ENCODE assay signal across 16 cellular contexts in the genomic region with DNA sequence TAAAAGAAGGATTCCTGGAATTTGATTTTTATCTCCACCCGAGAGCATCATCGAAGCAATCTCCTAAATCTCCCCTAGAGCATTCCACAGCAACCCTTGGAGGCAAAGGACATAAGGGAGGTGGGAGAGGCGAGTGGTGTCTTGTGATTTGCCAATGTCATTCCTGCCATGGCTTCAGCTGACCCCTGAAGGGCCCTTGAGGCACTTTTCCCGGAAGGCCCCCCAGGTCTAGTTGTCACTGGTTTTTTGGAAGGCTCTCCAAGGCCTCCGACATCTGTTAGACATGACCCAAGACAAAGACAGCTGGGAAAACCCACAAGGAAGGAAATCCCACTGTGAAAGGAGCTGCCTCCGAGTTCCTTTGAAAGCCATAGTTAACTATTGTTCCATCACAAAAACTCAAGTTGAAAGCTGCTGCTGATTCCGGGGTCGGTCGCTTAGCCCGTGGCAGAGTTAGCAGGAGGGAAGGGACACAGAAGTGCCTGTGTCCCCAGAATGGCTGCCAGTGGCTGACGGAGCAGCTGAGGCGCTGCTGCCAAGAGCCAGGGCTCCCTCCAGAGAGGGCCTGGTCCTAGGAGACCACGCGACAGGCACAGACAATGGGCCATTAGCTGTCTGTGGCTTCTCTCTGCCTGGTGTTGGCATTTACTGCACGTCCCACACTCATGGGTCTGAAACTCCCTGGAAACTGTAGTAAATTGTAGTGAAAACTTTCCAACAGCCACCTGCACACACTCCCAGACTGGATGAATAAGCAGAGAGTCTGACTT. TPM values are rescaled to one million over a fixed set of nuclear protein-coding genes. Genes with fewer than 3 reads are reported as not detected.
A peak's percentile ranks its signal among the peaks of the same experiment; 100 is the strongest.
DNase-seq lines count a peak whose midpoint lies in the region; ATAC-seq, FAIRE-seq and TF ChIP-seq lines count a peak whose summit lies in the region.
"Had no signal": no experiment of that assay in that cellular context is flagged by ENCODE, and none has a peak within 500 bp of the region (broad histone marks: within the 10 kb centered on the region; RNA-seq: fewer than 3 reads in every experiment).

No MANE protein-coding gene starts in this region.

- no peak for FAIRE-seq in small intestine (lab: Jason Lieb, UNC)

- BruUV-seq in A673 (replicated peaks; lab: Mats Ljungman, UMichigan): no TSS peak

- POLR2A ChIA-PET in A673 (lab: Charles Lee; ENCODE audit: low non-redundant PET): no interaction called here

- H3K4me1 ChIP-seq in A673 (ENCODE audit: insufficient read depth, low read length, poor library complexity, severe bottlenecking) (no peaks in the 10 kb centered on the region), small intestine (ENCODE audit: control insufficient read depth in 2 of 2, insufficient read depth in 1 of 2, low read depth in 1 of 2, low read length in 1 of 2) (no peaks in the 10 kb centered on the region)
- H3K4me1 ChIP-seq: upper lobe of right lung had no signal

- 77 to 89% (median 88%) methylated on average over 15 of the region's 15 CpGs for WGBS in small intestine, 3 donors

- no peaks in the 10 kb centered on the region for H3K9me3 ChIP-seq in A673 (ENCODE audit: low read depth, low read length, poor library complexity, severe bottlenecking)
- H3K9me3 ChIP-seq in small intestine (ENCODE audit: control insufficient read depth, low read depth): no peaks in the 10 kb centered on the region
- H3K9me3 ChIP-seq: upper lobe of right lung had no signal

- intact Hi-C loops in A673 (cut with micrococcal nuclease; ENCODE audit: unreplicated experiment): no loop called here

- ATAC-seq in stimulated activated naive CD8-positive, alpha-beta T cell treated with anti-CD3 and anti-CD28 coated beads, Interleukin-15, Interleukin-2, amounts not matched to agents 100 U/mL and 50 U/mL, for 24 hours: no peak
- ATAC-seq: effector memory CD8-positive, alpha-beta T cell; left lobe of liver; upper lobe of right lung had no signal

- TF ChIP-seq CTCF in A673 (conservative IDR thresholded peaks at IDR 0.05; ENCODE audit: low read depth, low read length): no peak

- H3K27ac ChIP-seq in A673 (ENCODE audit: low read depth, low read length, poor library complexity, severe bottlenecking) (no peak overlapping the region), small intestine (ENCODE audit: low read depth in 1 of 2, low read length in 1 of 2) (no peak overlapping the region)
- H3K27ac ChIP-seq: upper lobe of right lung had no signal

- CTCF ChIA-PET in A673 (lab: Charles Lee): no interaction called here

- H3K27me3 ChIP-seq in A673 (replicated peaks; ENCODE audit: insufficient read depth, low read depth, low read length, poor library complexity) (no peaks in the 10 kb centered on the region), small intestine (ENCODE audit: control insufficient read depth in 2 of 2, insufficient read depth in 2 of 2, low read length in 2 of 2) (no peaks in the 10 kb centered on the region)
- H3K27me3 ChIP-seq: upper lobe of right lung had no signal

- peak; percentile 48 for DNase-seq in A673 (ENCODE audit: low spot score)
- peak; percentile 54 for DNase-seq in NCI-H69 (lab: John Stamatoyannopoulos, UW)
- DNase-seq in globus pallidus (ENCODE audit: low spot score): peak; percentile 97
- peak; percentile 86 for DNase-seq in myocyte (ENCODE audit: low read depth)
- no peak for DNase-seq in GF-D8 (lab: John Stamatoyannopoulos, UW)
- DNase-seq in stimulated activated naive CD8-positive, alpha-beta T cell treated with anti-CD3 and anti-CD28 coated beads, Interleukin-15, Interleukin-2, amounts not matched to agents 100 U/mL and 50 U/mL, for 24 hours: no peak
- no peak for DNase-seq in KG1 (lab: John Stamatoyannopoulos, UW)
- DNase-seq in small intestine: no peak
- DNase-seq: activated CD4-positive, alpha-beta memory T cell treated with anti-CD3 and anti-CD28 coated beads for 36 hours; Calu3; effector memory CD8-positive, alpha-beta T cell; foreskin melanocyte; NCI-H446 treated with DMSO at 0.1 percent for 48 hours; stimulated activated CD4-positive, alpha-beta T cell treated with anti-CD3 and anti-CD28 coated beads, Interleukin-1b, Interleukin-23, amount 100 ng/mL, for 48 hours; upper lobe of right lung had no signal

- no peaks in the 10 kb centered on the region for H3K36me3 ChIP-seq in A673 (ENCODE audit: insufficient read depth, low read length, poor library complexity, severe bottlenecking)
- no peaks in the 10 kb centered on the region for H3K36me3 ChIP-seq in small intestine (ENCODE audit: control insufficient read depth in 2 of 2, insufficient read depth in 2 of 2, low read length in 2 of 2)
- H3K36me3 ChIP-seq: upper lobe of right lung had no signal

- H3K4me3 ChIP-seq in A673 (ENCODE audit: low read depth, low read length, poor library complexity, severe bottlenecking): no peak overlapping the region
- no peak overlapping the region for H3K4me3 ChIP-seq in small intestine (ENCODE audit: low read depth in 1 of 2, low read length in 2 of 2)
- H3K4me3 ChIP-seq: upper lobe of right lung had no signal

RNA-seq across cellular contexts. Expression of a gene that starts 24.4 kb away (rescaled TPM):
- total RNA-seq in A673 (2021) (99.8 and 105 TPM in 2 replicates), myocyte (122 and 126 TPM in 2 replicates)
- 126 TPM for polyA plus RNA-seq in myocyte (2012)
- 10 to 100 TPM; 13.2 to 26.6 (median 19.9) TPM for polyA plus RNA-seq in small intestine

Comparison
In these comparisons a context has a peak if more than half of its experiments do, and no peak if none do; other contexts are left out.
1. DNase-seq: peak in A673 (single experiment), NCI-H69 (single experiment), globus pallidus (single experiment) and myocyte (single experiment); none in GF-D8 (single experiment), stimulated activated naive CD8-positive, alpha-beta T cell treated with anti-CD3 and anti-CD28 coated beads, Interleukin-15, Interleukin-2, amounts not matched to agents 100 U/mL and 50 U/mL, for 24 hours (single experiment), KG1 (single experiment) and small intestine (single experiment).